8 cellular contexts compared by ENCODE assay signal in the genomic region with DNA sequence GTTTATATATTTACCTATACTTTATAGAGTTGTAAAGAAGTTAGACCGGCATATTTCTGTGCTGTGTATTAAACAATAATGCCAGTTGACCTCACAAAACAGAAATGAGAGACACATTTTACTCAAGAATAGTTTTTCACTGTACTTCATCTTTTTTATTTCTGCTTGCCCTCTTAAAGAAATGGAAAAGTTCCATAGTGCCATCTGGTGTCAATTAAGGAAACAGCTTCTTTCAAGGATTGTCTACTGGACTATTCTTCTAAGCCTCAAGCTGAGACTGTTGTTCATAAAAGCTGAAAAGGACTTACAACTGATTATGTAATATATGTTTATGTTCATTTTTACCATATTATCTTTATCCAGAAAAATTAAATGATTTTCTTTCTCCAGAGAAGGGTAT.
DNase-seq lines count a peak whose midpoint lies in the region; ATAC-seq, FAIRE-seq and TF ChIP-seq lines count a peak whose summit lies in the region.

No MANE protein-coding gene starts in this region.

- no peak for TF ChIP-seq POLR2A in heart left ventricle (IDR thresholded peaks at IDR 0.05)
- TF ChIP-seq POLR2A in H1 (IDR thresholded peaks at IDR 0.05; ENCODE audit: control extremely low read depth in 1 of 2, low read depth in 2 of 2, low read length in 2 of 2) = no peak

- DNase-seq in left ventricle myocardium inferior = no peak
- DNase-seq in heart left ventricle = no peak
- peak; percentile 68 for DNase-seq in NCI-H446 treated with DMSO at 0.1 percent for 48 hours (lab: John Stamatoyannopoulos, UW)
- DNase-seq in H1 (ENCODE audit: low read depth in 1 of 2, low spot score in 2 of 2) = no peak
- no peak for DNase-seq in retinal pigment epithelial cell (ENCODE audit: low read depth)
- no peak for DNase-seq in effector CD4-positive, alpha-beta T cell
- no peak for DNase-seq in GOT3 (lab: John Stamatoyannopoulos, UW)

- no peaks in the 10 kb centered on the region for H3K79me2 ChIP-seq in H1 (ENCODE audit: control insufficient read depth in 1 of 2, insufficient read depth in 2 of 2, low read length in 2 of 2)

- H3K4me1 ChIP-seq in left ventricle myocardium inferior = no peaks in the 10 kb centered on the region
- H3K4me1 ChIP-seq in heart left ventricle = no peaks in the 10 kb centered on the region
- no peaks in the 10 kb centered on the region for H3K4me1 ChIP-seq in H1 (replicated peaks in 1 of 4; ENCODE audit: control insufficient read depth in 3 of 4, insufficient read depth in 4 of 4, low read length in 3 of 4)

- peak; percentile 66 to 70 for TF ChIP-seq RAD21 in H1 (IDR thresholded peaks at IDR 0.05 in 1 of 2, conservative IDR thresholded peaks at IDR 0.05 in 1 of 2; ENCODE audit: low read depth in 2 of 2, low read length in 2 of 2)

- H3K4ac ChIP-seq in H1 (replicated peaks; ENCODE audit: insufficient read length, low read depth, low read length) = no peak overlapping the region

- 9 to 18% (median 15%) methylated on average over 1 of the region's 1 CpG for WGBS in heart left ventricle, 4 donors
- 11% methylated on average over 1 of the region's 1 CpG; no CpG with 5 or more reads in 1 of the 2 experiments for WGBS in H1 (ENCODE audit: extremely low coverage in 1 of 2, insufficient coverage in 1 of 2, insufficient read length in 1 of 2, insufficient replicate concordance in 2 of 2, low coverage in 1 of 2, low lambda C conversion rate in 2 of 2, missing lambda C conversion rate in 1 of 2), 2 experiments

- H2BK120ac ChIP-seq in H1 (replicated peaks; ENCODE audit: low read depth, low read length) = no peak overlapping the region

- no peak overlapping the region for H4K5ac ChIP-seq in H1 (ENCODE audit: insufficient read length, low read depth, low read length)

- H3K9ac ChIP-seq in H1 (replicated peaks in 1 of 4; ENCODE audit: extremely low read depth in 1 of 4, low read depth in 3 of 4, low read length in 3 of 4) = no peak overlapping the region

- H2BK5ac ChIP-seq in H1 (ENCODE audit: low read depth, low read length) = no peak overlapping the region

- H3K4me3 ChIP-seq in left ventricle myocardium inferior (no peak overlapping the region), heart left ventricle (no peak overlapping the region), H1 (ENCODE audit: extremely low read depth in 1 of 4, insufficient read depth in 2 of 4, low read depth in 3 of 4, low read length in 4 of 4) (no peak overlapping the region), retinal pigment epithelial cell (ENCODE audit: low read length) (no peak overlapping the region)

- no peak overlapping the region for H2AK5ac ChIP-seq in H1 (ENCODE audit: low read depth, low read length)

- no peaks in the 10 kb centered on the region for H3K23me2 ChIP-seq in H1 (ENCODE audit: low read depth, low read length)

- H3K36me3 ChIP-seq in left ventricle myocardium inferior = no peaks in the 10 kb centered on the region
- H3K36me3 ChIP-seq in heart left ventricle = no peaks in the 10 kb centered on the region
- no peaks in the 10 kb centered on the region for H3K36me3 ChIP-seq in H1 (ENCODE audit: control insufficient read depth in 2 of 4, insufficient read depth in 4 of 4, low read length in 3 of 4)

- no peak overlapping the region for H3K4me2 ChIP-seq in H1 (ENCODE audit: insufficient read depth in 1 of 2, low read depth in 2 of 2, low read length in 2 of 2)

- no peak overlapping the region for H2AFZ ChIP-seq in H1 (ENCODE audit: low read length)

- TF ChIP-seq CTCF in left ventricle myocardium inferior (IDR thresholded peaks at IDR 0.05; ENCODE audit: borderline replicate concordance) (peak; percentile 41), heart left ventricle (IDR thresholded peaks at IDR 0.05) (peak in 6 of 12 donors; percentile 7 to 46 (median 26)), H1 (IDR thresholded peaks at IDR 0.05; ENCODE audit: control extremely low read depth in 1 of 3, insufficient read depth in 1 of 3, low read depth in 1 of 3, low read length in 3 of 3) (peak in 2 of 3 experiments; percentile 10 to 50; a peak in 2 of 4 replicates), retinal pigment epithelial cell (conservative IDR thresholded peaks at IDR 0.05; ENCODE audit: low read depth, low read length) (peak; percentile 71)

- no peaks in the 10 kb centered on the region for H4K20me1 ChIP-seq in H1 (replicated peaks in 1 of 2; ENCODE audit: control insufficient read depth in 1 of 2, insufficient read depth in 2 of 2, low read length in 2 of 2)

- no peaks in the 10 kb centered on the region for H3K79me1 ChIP-seq in H1 (ENCODE audit: low read depth, low read length)

- peak; percentile 32 for FAIRE-seq in H1 (lab: Jason Lieb, UNC)

- no peak for ATAC-seq in heart left ventricle
- ATAC-seq in GM19467 (IDR thresholded peaks at IDR 0.05; ENCODE audit: unreplicated experiment) = no peak

- H4K91ac ChIP-seq in H1 (replicated peaks; ENCODE audit: insufficient read length, low read length) = no peak overlapping the region

- H2BK12ac ChIP-seq in H1 (ENCODE audit: low read depth, low read length) = no peak overlapping the region

- H3K27me3 ChIP-seq in left ventricle myocardium inferior (ENCODE audit: low read depth) = no peaks in the 10 kb centered on the region
- H3K27me3 ChIP-seq in heart left ventricle = no peaks in the 10 kb centered on the region
- H3K27me3 ChIP-seq in H1 (replicated peaks in 1 of 4; ENCODE audit: control insufficient read depth in 3 of 4, extremely low read depth in 1 of 4, insufficient read depth in 3 of 4, low read length in 3 of 4) = no peaks in the 10 kb centered on the region

- H3K23ac ChIP-seq in H1 (ENCODE audit: insufficient read length) = no peak overlapping the region

- H2BK20ac ChIP-seq in H1 (ENCODE audit: low read length) = no peak overlapping the region

- CTCF ChIA-PET in H1 (lab: Charles Lee; ENCODE audit: partially characterized antibody) = interaction anchor here (0.7 to 1.2 kb wide), 12 partner anchors 12 to 1071 kb away, joined by 3 to 4 read pairs (median 3); no protein-coding TSS in a partner anchor

- H4K8ac ChIP-seq in H1 (ENCODE audit: extremely low read depth, insufficient read depth, low read length) = no peak overlapping the region

- H3K9me3 ChIP-seq in left ventricle myocardium inferior (replicated peaks) (no peaks in the 10 kb centered on the region), heart left ventricle (no peaks in the 10 kb centered on the region), H1 (ENCODE audit: insufficient read depth in 2 of 2, low read depth in 1 of 2, low read length in 1 of 2) (no peaks in the 10 kb centered on the region)

- intact Hi-C loops in left ventricle myocardium inferior (cut with micrococcal nuclease) (no loop called here), heart left ventricle (cut with DNase I) (no loop called here)

- no peak overlapping the region for H3K18ac ChIP-seq in H1 (ENCODE audit: extremely low read depth, low read length)

- H3K56ac ChIP-seq in H1 (replicated peaks; ENCODE audit: insufficient read length, low read depth, low read length) = no peak overlapping the region

- no peak overlapping the region for H2BK15ac ChIP-seq in H1 (ENCODE audit: low read length)

- no peak for TF ChIP-seq EP300 in H1 (IDR thresholded peaks at IDR 0.05; ENCODE audit: borderline replicate concordance in 1 of 2, low read depth in 2 of 2, low read length in 2 of 2)

- H3K14ac ChIP-seq in H1 (ENCODE audit: insufficient read length) = no peak overlapping the region

- H3K27ac ChIP-seq in left ventricle myocardium inferior (replicated peaks) (no peak overlapping the region), heart left ventricle (no peak overlapping the region), H1 (ENCODE audit: low read depth, low read length) (no peak overlapping the region)

- POLR2A ChIA-PET in H1 (lab: Charles Lee; ENCODE audit: partially characterized antibody) = no interaction called here

TF ChIP-seq in H1, 55 proteins besides CTCF, POLR2A, EP300 and RAD21:
- no peak for TF ChIP-seq TCF12 (IDR thresholded peaks at IDR 0.05; ENCODE audit: low read depth, low read length)
- no peak for TF ChIP-seq POU5F1 (IDR thresholded peaks at IDR 0.05; ENCODE audit: low read depth, low read length)
- no peak for TF ChIP-seq POLR2AphosphoS5 (IDR thresholded peaks at IDR 0.05; ENCODE audit: low read depth, low read length)
- TF ChIP-seq CBX8 (IDR thresholded peaks at IDR 0.05; ENCODE audit: borderline replicate concordance, low read depth, low read length) = no peak
- TF ChIP-seq KDM4A (IDR thresholded peaks at IDR 0.05; ENCODE audit: low read depth, low read length, severe bottlenecking) = no peak
- TF ChIP-seq RXRA (IDR thresholded peaks at IDR 0.05; ENCODE audit: insufficient read depth, low read depth, low read length) = no peak
- TF ChIP-seq, protein P1, sequence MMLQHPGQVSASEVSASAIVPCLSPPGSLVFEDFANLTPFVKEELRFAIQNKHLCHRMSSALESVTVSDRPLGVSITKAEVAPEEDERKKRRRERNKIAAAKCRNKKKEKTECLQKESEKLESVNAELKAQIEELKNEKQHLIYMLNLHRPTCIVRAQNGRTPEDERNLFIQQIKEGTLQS (IDR thresholded peaks at IDR 0.05; ENCODE audit: insufficient read depth, low read depth, low read length) = no peak
- TF ChIP-seq, protein P2, sequence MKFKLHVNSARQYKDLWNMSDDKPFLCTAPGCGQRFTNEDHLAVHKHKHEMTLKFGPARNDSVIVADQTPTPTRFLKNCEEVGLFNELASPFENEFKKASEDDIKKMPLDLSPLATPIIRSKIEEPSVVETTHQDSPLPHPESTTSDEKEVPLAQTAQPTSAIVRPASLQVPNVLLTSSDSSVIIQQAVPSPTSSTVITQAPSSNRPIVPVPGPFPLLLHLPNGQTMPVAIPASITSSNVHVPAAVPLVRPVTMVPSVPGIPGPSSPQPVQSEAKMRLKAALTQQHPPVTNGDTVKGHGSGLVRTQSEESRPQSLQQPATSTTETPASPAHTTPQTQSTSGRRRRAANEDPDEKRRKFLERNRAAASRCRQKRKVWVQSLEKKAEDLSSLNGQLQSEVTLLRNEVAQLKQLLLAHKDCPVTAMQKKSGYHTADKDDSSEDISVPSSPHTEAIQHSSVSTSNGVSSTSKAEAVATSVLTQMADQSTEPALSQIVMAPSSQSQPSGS (IDR thresholded peaks at IDR 0.05; ENCODE audit: low read length) = no peak
- TF ChIP-seq NRF1 (IDR thresholded peaks at IDR 0.05; ENCODE audit: low read depth, low read length) = no peak
- no peak for TF ChIP-seq SIX5 (IDR thresholded peaks at IDR 0.05; ENCODE audit: low read depth, low read length)
- TF ChIP-seq MAFK (IDR thresholded peaks at IDR 0.05; ENCODE audit: low read depth, low read length) = no peak
- TF ChIP-seq JUN (IDR thresholded peaks at IDR 0.05; ENCODE audit: low read depth, low read length) = no peak
- no peak for TF ChIP-seq SP4 (IDR thresholded peaks at IDR 0.05; ENCODE audit: low read length)
- no peak for TF ChIP-seq JUND (IDR thresholded peaks at IDR 0.05; ENCODE audit: low read length)
- TF ChIP-seq ASH2L (IDR thresholded peaks at IDR 0.05; ENCODE audit: low read length) = no peak
- TF ChIP-seq BCL11A (IDR thresholded peaks at IDR 0.05; ENCODE audit: low read depth in 2 of 2, low read length in 2 of 2) = no peak
- TF ChIP-seq TAF7 (optimal IDR thresholded peaks at IDR 0.05; ENCODE audit: borderline replicate concordance, low read depth, low read length) = no peak
